In genomic region chr6:18387061-18387721, GRCh38 we compare ENCODE assay signal across 8 cellular contexts. TPM values are rescaled to one million over a fixed set of nuclear protein-coding genes. Genes with fewer than 3 reads are reported as not detected.
DNase-seq lines count a peak whose midpoint lies in the region; ATAC-seq and TF ChIP-seq lines count a peak whose summit lies in the region.

TSS of gene RNF144B (plus strand) at chr6:18387350. CDS start at chr6:18399535, 12,185 bp downstream.

- H3K36me3 ChIP-seq in RWPE2 (ENCODE audit: low read depth) (no peaks in the 10 kb centered on the region; the same call in 1 of the 2 replicates), stomach (no peaks in the 10 kb centered on the region)

- peak within 1 kb of the TSS; percentile 88 for H3K4me3 Mint-ChIP-seq in neural crest cell

- no peaks in the 10 kb centered on the region for H3K36me3 Mint-ChIP-seq in neural crest cell (ENCODE audit: low read depth)

- ATAC-seq in RWPE2 (ENCODE audit: low read depth): peak; percentile 91

- WGBS in stomach, 5 donors: 1 to 3% (median 2%) methylated on average over 35 to 40 of the region's 40 CpGs

- DNase-seq in DMS53 treated with DMSO at 0.1 percent for 48 hours (lab: John Stamatoyannopoulos, UW; ENCODE audit: unreplicated experiment) (peak; percentile 93), H4 (ENCODE audit: low spot score) (peak; percentile 72), LoVo (ENCODE audit: low spot score) (peak; percentile 84), RWPE2 (ENCODE audit: low spot score) (peak; percentile 91), activated gamma-delta T cell (lab: John Stamatoyannopoulos, UW) (peak; percentile 25), fibroblast of villous mesenchyme (ENCODE audit: low read depth) (peak; percentile 34), neural crest cell (ENCODE audit: low read depth, low spot score) (peak; percentile 49), stomach (peak; percentile 92)

- H3K9me3 ChIP-seq in RWPE2 (ENCODE audit: severe bottlenecking): no peaks in the 10 kb centered on the region
- no peaks in the 10 kb centered on the region for H3K9me3 ChIP-seq in stomach

- H3K27ac Mint-ChIP-seq in neural crest cell (ENCODE audit: unreplicated experiment): no peak within 1 kb of the TSS

- peak in 1 of 4 donors; percentile 29 for TF ChIP-seq POLR2A in stomach (IDR thresholded peaks at IDR 0.05)

- no peaks in the 10 kb centered on the region for H3K9me3 Mint-ChIP-seq in neural crest cell

- peak within 1 kb of the TSS; percentile 44 for H3K4me3 ChIP-seq in RWPE2 (ENCODE audit: severe bottlenecking)
- peak within 1 kb of the TSS; percentile 53 for H3K4me3 ChIP-seq in fibroblast of villous mesenchyme (ENCODE audit: low read depth, low read length)
- H3K4me3 ChIP-seq in stomach: peak within 1 kb of the TSS; percentile 48 to 63 (median 58)

- peaks cover 19% of the 10 kb centered on the region for H3K4me1 Mint-ChIP-seq in neural crest cell

- H3K27me3 ChIP-seq in RWPE2 (ENCODE audit: insufficient read depth, poor library complexity, severe bottlenecking): no peaks in the 10 kb centered on the region
- H3K27me3 ChIP-seq in stomach: no peaks in the 10 kb centered on the region

- peaks cover 42% of the 10 kb centered on the region for H3K27me3 Mint-ChIP-seq in neural crest cell (ENCODE audit: low read depth)

- TF ChIP-seq CTCF in RWPE2 (IDR thresholded peaks at IDR 0.05; ENCODE audit: poor library complexity, severe bottlenecking) (no peak), fibroblast of villous mesenchyme (IDR thresholded peaks at IDR 0.05; ENCODE audit: insufficient read depth, low read depth, low read length) (no peak), neural crest cell (conservative IDR thresholded peaks at IDR 0.05) (no peak), stomach (IDR thresholded peaks at IDR 0.05) (no peak)

- H3K27ac ChIP-seq in RWPE2 (ENCODE audit: poor library complexity, severe bottlenecking) (peak within 1 kb of the TSS; percentile 63), stomach (peak within 1 kb of the TSS; percentile 59 to 93 (median 81))

- intact Hi-C loops in stomach (cut with DNase I; ENCODE audit: low total_unique reads): no loop called here

- no peak for TF ChIP-seq EP300 in stomach (IDR thresholded peaks at IDR 0.05)

- H3K4me1 ChIP-seq in RWPE2 (ENCODE audit: insufficient read depth, poor library complexity, severe bottlenecking) (peaks cover 23% of the 10 kb centered on the region), stomach (peaks cover 22 to 64% (median 37%) of the 10 kb centered on the region in 4 donors)

RNA-seq across cellular contexts. Expression of gene RNF144B, which starts in this region (rescaled TPM):
- 0.27 and 0.31 TPM in 2 replicates for total RNA-seq in H4 (2014; rRNA removed; shearing (Covaris generic))
- 0.97 and 2.6 TPM in 2 replicates for total RNA-seq in fibroblast of villous mesenchyme
- total RNA-seq in neural crest cell: 0.23 and 0.59 TPM in 2 replicates
- total RNA-seq in stomach: 10 to 100 TPM in 3 of 5 donors, 1 to 10 TPM in 2; 1.7 to 81.7 (median 12.5) TPM
- 1 to 10 TPM; 2.1 to 4.8 (median 4.5) TPM for polyA plus RNA-seq in stomach

Comparison
In these comparisons a context has a peak if more than half of its experiments do, and no peak if none do; other contexts are left out.
1. Peak in every context shown above with its lines: DNase-seq, ATAC-seq, H3K4me3 ChIP-seq and H3K27ac ChIP-seq.
2. Peak in DNase-seq in H4; RNA of the gene not detected or under 1 TPM.
3. Peak in DNase-seq in neural crest cell; RNA of the gene not detected or under 1 TPM.
4. DNase-seq: peak in every context shown above with its lines; median percentile 93 in DMS53 treated with DMSO at 0.1 percent for 48 hours; 92 in stomach; 91 in RWPE2; 84 in LoVo; 72 in H4; 49 in neural crest cell; 34 in fibroblast of villous mesenchyme; 25 in activated gamma-delta T cell.